28 cellular contexts compared by ENCODE assay signal in genomic region chr14:56268039-56268438, GRCh38.
"Had no signal": no experiment of that assay in that cellular context is flagged by ENCODE, and none has a peak within 500 bp of the region (broad histone marks: within the 10 kb centered on the region; RNA-seq: fewer than 3 reads in every experiment).

No MANE protein-coding gene starts in this region.

- ATAC-seq: activated CD4-positive, alpha-beta T cell treated with anti-CD3 and anti-CD28 coated beads for 36 hours; activated naive CD4-positive, alpha-beta T cell treated with anti-CD3 and anti-CD28 coated beads, Interleukin-2, amount 50 U/mL, for 72 hours; activated T-helper 17 cell treated with anti-CD3 and anti-CD28 coated beads, Interleukin-2, amount 50 U/mL, for 72 hours; left lung; right lobe of liver; stimulated activated memory B cell treated with anti-CD40 and anti-IgM and Interleukin-4, amounts not matched to agents 10 μg/mL and 1 μg/mL and 100 μg/mL, for 72 hours had no signal

- H3K4me2 ChIP-seq: hepatocyte, smooth muscle cell had no signal

- DNase-seq: activated B cell treated with CpG ODN at 0.5 μM for 24 hours; activated CD4-positive, alpha-beta T cell treated with anti-CD3 and anti-CD28 coated beads for 36 hours; activated CD4-positive, alpha-beta T cell treated with anti-CD3 and anti-CD28 coated beads, Interleukin-2, amount 50 U/mL, for 4 hours; activated CD8-positive, alpha-beta memory T cell treated with anti-CD3 and anti-CD28 coated beads for 24 hours; activated CD8-positive, alpha-beta memory T cell treated with anti-CD3 and anti-CD28 coated beads, Interleukin-2, amount 50 U/mL, for 4 hours; activated T-cell treated with anti-CD3 and anti-CD28 coated beads, Interleukin-2, amount 50 U/mL, for 24 hours; adrenal gland; cortex of kidney; erythroblast; foreskin melanocyte; glutamatergic neuron; immature natural killer cell; kidney glomerular epithelial cell; left lung; naive B cell; nucleus accumbens; right lobe of liver; stimulated activated CD4-positive, alpha-beta T cell treated with anti-CD3 and anti-CD28 coated beads, Interleukin-15, amount 100 ng/mL, for 24 hours; T1000; testis; uterus had no signal

- H3K27me3 ChIP-seq: adrenal gland, ascending aorta, hepatocyte, left lung, right lobe of liver, testis, uterus had no signal

- H3K27ac ChIP-seq: adrenal gland, ascending aorta, hepatocyte, left lung, right lobe of liver, testis, uterus had no signal

- H3K9me3 ChIP-seq: adrenal gland, ascending aorta, left lung, right lobe of liver, testis, uterus had no signal

- H2AFZ ChIP-seq: hepatocyte had no signal

- H3K36me3 ChIP-seq: adrenal gland, ascending aorta, left lung, right lobe of liver, uterus had no signal

- H3K79me2 ChIP-seq: hepatocyte had no signal

- H3K4me3 ChIP-seq: adrenal gland, ascending aorta, hepatocyte, left lung, lung, right lobe of liver, smooth muscle cell, testis, uterus had no signal

- H3K4me1 ChIP-seq: adrenal gland, left lung, right lobe of liver, testis, uterus had no signal
